14 cellular contexts compared by ENCODE assay signal in the genomic region with DNA sequence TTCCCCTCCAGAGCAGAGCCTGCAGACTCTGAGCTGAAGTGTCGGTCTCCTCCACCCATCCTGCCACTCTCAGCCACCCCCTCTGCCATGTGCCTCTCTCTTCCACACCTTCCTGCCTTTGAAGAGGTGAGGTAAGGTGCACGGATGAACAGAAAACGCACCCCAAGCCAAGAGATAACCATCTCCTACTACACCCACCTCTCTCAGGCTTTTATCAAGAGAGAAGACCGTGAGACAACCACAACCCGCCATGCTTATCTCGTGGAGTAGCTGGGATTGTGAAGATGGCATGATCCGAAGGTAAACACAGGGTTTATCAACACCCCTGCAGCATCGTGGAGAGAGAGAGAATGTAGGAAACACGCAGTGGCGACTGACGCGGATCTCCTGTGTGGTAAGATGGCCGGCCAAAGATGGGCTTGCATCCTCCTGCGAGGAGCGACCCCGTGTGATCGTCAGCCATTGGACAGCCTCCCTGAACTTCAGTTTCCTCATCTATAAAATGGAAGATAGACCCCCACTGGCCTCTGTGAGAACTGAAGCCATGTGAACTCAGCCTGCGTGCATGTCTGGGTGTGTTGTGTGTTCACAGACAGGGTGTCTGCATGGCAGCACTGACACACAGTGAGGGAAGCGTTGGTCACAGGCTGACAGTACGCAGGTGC.
DNase-seq lines count a peak whose midpoint lies in the region; ATAC-seq, FAIRE-seq and TF ChIP-seq lines count a peak whose summit lies in the region.
"Had no signal": no experiment of that assay in that cellular context is flagged by ENCODE, and none has a peak within 500 bp of the region (broad histone marks: within the 10 kb centered on the region; RNA-seq: fewer than 3 reads in every experiment).

No MANE protein-coding gene starts in this region.

- intact Hi-C loops in activated CD8-positive, alpha-beta T cell treated with anti-CD3 and anti-CD28 coated beads for 36 hours (cut with micrococcal nuclease), result no loop called here

- H3K79me2 ChIP-seq in Loucy (ENCODE audit: insufficient read depth, low read length), result no peaks in the 10 kb centered on the region
- H3K79me2 ChIP-seq: parathyroid adenoma had no signal

- no peaks in the 10 kb centered on the region for H3K9me2 ChIP-seq in Loucy (replicated peaks; ENCODE audit: low read depth, low read length)

- ATAC-seq in activated CD8-positive, alpha-beta T cell treated with anti-CD3 and anti-CD28 coated beads for 36 hours, result peak; percentile 92
- ATAC-seq: gastroesophageal sphincter had no signal

- peak; percentile 69 for DNase-seq in activated CD8-positive, alpha-beta T cell treated with anti-CD3 and anti-CD28 coated beads for 36 hours
- peak; percentile 31 for DNase-seq in activated naive CD8-positive, alpha-beta T cell treated with anti-CD3 and anti-CD28 coated beads for 36 hours
- peak; percentile 29 for DNase-seq in stimulated activated CD4-positive, alpha-beta T cell treated with anti-CD3 and anti-CD28 coated beads, Interleukin-1b, Interleukin-23, amount 100 ng/mL, for 48 hours
- DNase-seq in GM20000 (ENCODE audit: low spot score), result no peak
- no peak for DNase-seq in MG63
- no peak for DNase-seq in RCC 7860 (ENCODE audit: low spot score)
- DNase-seq in NAMALWA (ENCODE audit: low spot score), result no peak
- DNase-seq: DMS53, HFFc6, NCI-H2171 had no signal

- peak; percentile 20; the same call in 1 of the 2 replicates for TF ChIP-seq CTCF in Loucy (conservative IDR thresholded peaks at IDR 0.05; ENCODE audit: low read length)
- TF ChIP-seq CTCF in activated CD8-positive, alpha-beta T cell treated with anti-CD3 and anti-CD28 coated beads for 36 hours (IDR thresholded peaks at IDR 0.05), result no peak
- TF ChIP-seq CTCF in GM20000 (IDR thresholded peaks at IDR 0.05; ENCODE audit: extremely low read depth, missing control alignments), result no peak

- POLR2A ChIA-PET in activated CD8-positive, alpha-beta T cell treated with anti-CD3 and anti-CD28 coated beads for 36 hours (lab: Charles Lee), result no interaction called here

- CTCF ChIA-PET in activated CD8-positive, alpha-beta T cell treated with anti-CD3 and anti-CD28 coated beads for 36 hours (lab: Charles Lee), result interaction anchor here (1.5 kb wide), 1 partner anchor 12 kb away, joined by 3 read pairs; no protein-coding TSS in a partner anchor

- H3K4me3 Mint-ChIP-seq in activated CD8-positive, alpha-beta T cell treated with anti-CD3 and anti-CD28 coated beads for 36 hours, result peak overlapping the region; percentile 30
- H3K4me3 Mint-ChIP-seq in activated naive CD8-positive, alpha-beta T cell treated with anti-CD3 and anti-CD28 coated beads for 36 hours, result peak overlapping the region; percentile 70
- H3K4me3 Mint-ChIP-seq: HFFc6 had no signal

- H3K27me3 ChIP-seq in Loucy (ENCODE audit: insufficient read depth, low read length, poor library complexity, severe bottlenecking), result no peaks in the 10 kb centered on the region
- H3K27me3 ChIP-seq in MG63, result no peaks in the 10 kb centered on the region
- H3K27me3 ChIP-seq: gastroesophageal sphincter had no signal

- H3K9me3 ChIP-seq in Loucy (ENCODE audit: insufficient read depth, low read depth, low read length) (no peaks in the 10 kb centered on the region), MG63 (no peaks in the 10 kb centered on the region)
- H3K9me3 ChIP-seq: gastroesophageal sphincter had no signal

- H4K20me1 ChIP-seq in Loucy (ENCODE audit: insufficient read depth, low read length, poor library complexity, severe bottlenecking), result no peaks in the 10 kb centered on the region

- no peak overlapping the region for H3K9ac ChIP-seq in Loucy (ENCODE audit: low read depth, low read length, poor library complexity, severe bottlenecking)
- H3K9ac ChIP-seq: parathyroid adenoma had no signal

- H3K4me1 Mint-ChIP-seq in activated CD8-positive, alpha-beta T cell treated with anti-CD3 and anti-CD28 coated beads for 36 hours (ENCODE audit: low read depth), result peaks cover 15% of the 10 kb centered on the region
- H3K4me1 Mint-ChIP-seq in activated naive CD8-positive, alpha-beta T cell treated with anti-CD3 and anti-CD28 coated beads for 36 hours, result peaks cover 13% of the 10 kb centered on the region

- H3K4me3 ChIP-seq in Loucy (ENCODE audit: low read length, poor library complexity, severe bottlenecking) (no peak overlapping the region), MG63 (no peak overlapping the region)
- H3K4me3 ChIP-seq: gastroesophageal sphincter, SK-N-MC had no signal

- H2AFZ ChIP-seq in Loucy (ENCODE audit: low read length), result no peak overlapping the region
- H2AFZ ChIP-seq: parathyroid adenoma had no signal

- no peaks in the 10 kb centered on the region for H3K27me3 Mint-ChIP-seq in activated CD8-positive, alpha-beta T cell treated with anti-CD3 and anti-CD28 coated beads for 36 hours
- no peaks in the 10 kb centered on the region for H3K27me3 Mint-ChIP-seq in activated naive CD8-positive, alpha-beta T cell treated with anti-CD3 and anti-CD28 coated beads for 36 hours

- no peaks in the 10 kb centered on the region for H3K36me3 Mint-ChIP-seq in activated CD8-positive, alpha-beta T cell treated with anti-CD3 and anti-CD28 coated beads for 36 hours (ENCODE audit: low read depth)
- H3K36me3 Mint-ChIP-seq in activated naive CD8-positive, alpha-beta T cell treated with anti-CD3 and anti-CD28 coated beads for 36 hours, result peaks cover 3% of the 10 kb centered on the region

- no peak overlapping the region for H3K4me2 ChIP-seq in Loucy (ENCODE audit: low read depth, low read length, poor library complexity, severe bottlenecking)

- no peaks in the 10 kb centered on the region for H3K4me1 ChIP-seq in Loucy (ENCODE audit: insufficient read depth, low read length, poor library complexity, severe bottlenecking)
- H3K4me1 ChIP-seq: gastroesophageal sphincter, parathyroid adenoma had no signal

- H3K36me3 ChIP-seq in Loucy (ENCODE audit: insufficient read depth, low read length), result no peaks in the 10 kb centered on the region
- H3K36me3 ChIP-seq in MG63, result peaks cover 5% of the 10 kb centered on the region; the same call in 1 of the 2 replicates

- peak overlapping the region; percentile 56 for H3K27ac Mint-ChIP-seq in activated CD8-positive, alpha-beta T cell treated with anti-CD3 and anti-CD28 coated beads for 36 hours
- peak overlapping the region; percentile 78 for H3K27ac Mint-ChIP-seq in activated naive CD8-positive, alpha-beta T cell treated with anti-CD3 and anti-CD28 coated beads for 36 hours
- H3K27ac Mint-ChIP-seq: HFFc6 had no signal

- no peaks in the 10 kb centered on the region for H3F3A ChIP-seq in Loucy (ENCODE audit: low read depth)

- FAIRE-seq in RCC 7860 (lab: Jason Lieb, UNC), result no peak

- H3K9me3 Mint-ChIP-seq in activated CD8-positive, alpha-beta T cell treated with anti-CD3 and anti-CD28 coated beads for 36 hours, result peaks cover 7% of the 10 kb centered on the region
- peaks cover 1% of the 10 kb centered on the region for H3K9me3 Mint-ChIP-seq in activated naive CD8-positive, alpha-beta T cell treated with anti-CD3 and anti-CD28 coated beads for 36 hours
- H3K9me3 Mint-ChIP-seq: HFFc6 had no signal

Comparison
In these comparisons a context has a peak if more than half of its experiments do, and no peak if none do; other contexts are left out.
1. DNase-seq: peak in activated CD8-positive, alpha-beta T cell treated with anti-CD3 and anti-CD28 coated beads for 36 hours (single experiment), activated naive CD8-positive, alpha-beta T cell treated with anti-CD3 and anti-CD28 coated beads for 36 hours (single experiment) and stimulated activated CD4-positive, alpha-beta T cell treated with anti-CD3 and anti-CD28 coated beads, Interleukin-1b, Interleukin-23, amount 100 ng/mL, for 48 hours (single experiment); none in GM20000 (single experiment), MG63 (single experiment), RCC 7860 (single experiment) and NAMALWA (single experiment).